Comparison of ENCODE assay signal across 8 cellular contexts in the genomic region with DNA sequence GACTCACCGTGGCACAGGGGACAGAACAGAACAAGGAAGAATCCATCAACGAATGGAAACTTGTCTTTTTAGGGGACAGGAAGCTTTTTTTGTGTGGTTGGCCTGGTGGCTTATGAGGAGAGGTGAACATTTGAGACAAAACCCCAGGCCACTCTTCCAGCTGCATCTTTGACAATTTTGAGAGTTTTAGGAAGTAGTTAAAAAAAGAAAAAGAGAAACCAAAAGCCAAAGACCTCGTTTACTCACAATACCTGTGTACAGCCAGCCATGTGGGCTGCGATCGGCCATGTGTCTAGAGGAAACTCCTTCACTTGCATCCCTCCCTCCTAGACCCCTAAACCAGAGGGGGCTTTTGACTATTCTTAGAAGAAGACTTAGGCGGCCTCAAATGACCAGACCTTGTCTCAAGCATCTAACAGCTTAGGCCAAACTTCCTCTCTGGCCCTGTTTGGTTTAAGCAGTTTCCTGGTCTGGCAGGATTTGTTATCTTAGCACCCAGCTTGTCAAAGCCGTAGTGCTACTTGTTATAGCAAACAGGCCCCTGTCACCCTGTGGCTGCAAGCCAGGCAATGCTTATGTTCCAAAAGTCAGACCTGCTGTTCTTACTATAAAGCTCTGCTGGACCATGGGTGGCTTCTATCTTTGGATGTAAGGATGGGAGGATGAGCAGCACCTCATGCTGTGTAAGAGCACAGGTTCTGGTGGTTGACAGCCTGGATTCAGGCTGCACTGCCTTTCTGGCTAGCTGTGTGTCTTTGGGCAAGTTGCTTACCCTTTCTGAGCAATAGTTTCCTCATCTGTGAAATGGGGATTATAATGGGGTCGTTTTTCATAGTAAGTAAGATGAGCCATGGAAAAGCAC. TPM values are rescaled to one million over a fixed set of nuclear protein-coding genes. Genes with fewer than 3 reads are reported as not detected.
A peak's percentile ranks its signal among the peaks of the same experiment; 100 is the strongest.
DNase-seq lines count a peak whose midpoint lies in the region; ATAC-seq and TF ChIP-seq lines count a peak whose summit lies in the region.

No MANE protein-coding gene starts in this region.

- H3K4me1 ChIP-seq in sigmoid colon (peaks cover 0 to 25% (median 19%) of the 10 kb centered on the region in 4 donors), esophagus muscularis mucosa (peaks cover 21 to 45% (median 31%) of the 10 kb centered on the region in 4 donors), A673 (ENCODE audit: insufficient read depth, low read length, poor library complexity, severe bottlenecking) (peaks cover 17% of the 10 kb centered on the region)

- H3K36me3 ChIP-seq in sigmoid colon: no peaks in the 10 kb centered on the region
- H3K36me3 ChIP-seq in esophagus muscularis mucosa: no peaks in the 10 kb centered on the region
- H3K36me3 ChIP-seq in A673 (ENCODE audit: insufficient read depth, low read length, poor library complexity, severe bottlenecking): no peaks in the 10 kb centered on the region

- peaks cover 4% of the 10 kb centered on the region for H3K4me1 Mint-ChIP-seq in mesothelial cell of epicardium

- no peak overlapping the region for H3K27ac Mint-ChIP-seq in mesothelial cell of epicardium

- BruUV-seq in A673 (replicated peaks; lab: Mats Ljungman, UMichigan): no TSS peak

- CTCF ChIA-PET in A673 (lab: Charles Lee): no interaction called here

- TF ChIP-seq EP300 in sigmoid colon (IDR thresholded peaks at IDR 0.05): no peak
- TF ChIP-seq EP300 in esophagus muscularis mucosa (IDR thresholded peaks at IDR 0.05): no peak

- intact Hi-C loops in sigmoid colon (cut with DNase I) (no loop called here), esophagus muscularis mucosa (cut with DNase I) (no loop called here), A673 (cut with micrococcal nuclease; ENCODE audit: unreplicated experiment) (no loop called here)

- H3K27ac ChIP-seq in sigmoid colon (peak overlapping the region in 2 of 4 donors; percentile 14 to 44), esophagus muscularis mucosa (replicated peaks in 1 of 4) (peak overlapping the region in 1 of 4 donors; percentile 45), A673 (ENCODE audit: low read depth, low read length, poor library complexity, severe bottlenecking) (no peak overlapping the region)

- no peaks in the 10 kb centered on the region for H3K9me3 Mint-ChIP-seq in mesothelial cell of epicardium

- no peaks in the 10 kb centered on the region for H3K27me3 ChIP-seq in sigmoid colon
- H3K27me3 ChIP-seq in esophagus muscularis mucosa: no peaks in the 10 kb centered on the region
- no peaks in the 10 kb centered on the region for H3K27me3 ChIP-seq in A673 (replicated peaks; ENCODE audit: insufficient read depth, low read depth, low read length, poor library complexity)

- no peak for TF ChIP-seq CTCF in sigmoid colon (IDR thresholded peaks at IDR 0.05)
- no peak for TF ChIP-seq CTCF in esophagus muscularis mucosa (IDR thresholded peaks at IDR 0.05)
- TF ChIP-seq CTCF in A673 (conservative IDR thresholded peaks at IDR 0.05; ENCODE audit: low read depth, low read length): no peak
- no peak for TF ChIP-seq CTCF in mesothelial cell of epicardium (IDR thresholded peaks at IDR 0.05; ENCODE audit: unreplicated experiment)

- H3K27me3 Mint-ChIP-seq in mesothelial cell of epicardium (ENCODE audit: low read depth): no peaks in the 10 kb centered on the region

- no peaks in the 10 kb centered on the region for H3K36me3 Mint-ChIP-seq in mesothelial cell of epicardium

- 37 to 58% methylated on average over 8 of the region's 8 CpGs for WGBS in sigmoid colon, 2 donors
- WGBS in esophagus muscularis mucosa: 55% methylated on average over 8 of the region's 8 CpGs

- no peak overlapping the region for H3K4me3 Mint-ChIP-seq in mesothelial cell of epicardium

- POLR2A ChIA-PET in A673 (lab: Charles Lee; ENCODE audit: low non-redundant PET): interaction anchor here (0.7 kb wide), 1 partner anchor 1010 kb away, joined by 3 read pairs; no protein-coding TSS in a partner anchor

- no peak for TF ChIP-seq POLR2A in sigmoid colon (IDR thresholded peaks at IDR 0.05)
- TF ChIP-seq POLR2A in esophagus muscularis mucosa (IDR thresholded peaks at IDR 0.05; ENCODE audit: low read depth): no peak

- DNase-seq in T-helper 22 cell (ENCODE audit: low read depth): peak; percentile 72
- peak; percentile 75 for DNase-seq in central memory CD4-positive, alpha-beta T cell
- peak; percentile 75 for DNase-seq in sigmoid colon
- no peak for DNase-seq in esophagus muscularis mucosa (ENCODE audit: extremely low spot score)
- DNase-seq in A673 (ENCODE audit: low spot score): no peak
- DNase-seq in mesothelial cell of epicardium (ENCODE audit: low spot score in 2 of 2, unreplicated experiment in 2 of 2): no peak

- H3K9me3 ChIP-seq in sigmoid colon (no peaks in the 10 kb centered on the region), esophagus muscularis mucosa (no peaks in the 10 kb centered on the region), A673 (ENCODE audit: low read depth, low read length, poor library complexity, severe bottlenecking) (no peaks in the 10 kb centered on the region)

- H3K4me3 ChIP-seq in sigmoid colon (no peak overlapping the region), esophagus muscularis mucosa (no peak overlapping the region), A673 (ENCODE audit: low read depth, low read length, poor library complexity, severe bottlenecking) (no peak overlapping the region)

- peak; percentile 24 for ATAC-seq in GM18868 (IDR thresholded peaks at IDR 0.05; ENCODE audit: unreplicated experiment)
- ATAC-seq in HG03097 (IDR thresholded peaks at IDR 0.05; ENCODE audit: low FRiP score, unreplicated experiment): peak; percentile 39

RNA-seq across cellular contexts. Expression of gene KSR1, which starts 17.7 kb away (rescaled TPM):
- total RNA-seq in sigmoid colon (10 to 100 TPM; 13.8 to 25.8 (median 18.9) TPM), esophagus muscularis mucosa (10 to 100 TPM; 13.3 to 18.9 (median 13.7) TPM), A673 (2021) (41.7 and 47.8 TPM in 2 replicates), mesothelial cell of epicardium (64.0 to 69.4 TPM (median 64.5 TPM) in 3 replicates)
- polyA plus RNA-seq in sigmoid colon: 10 to 100 TPM in 1 of 3 donors, 1 to 10 TPM in 2; 4.2 to 21.2 (median 8.8) TPM

Comparison
In these comparisons a context has a peak if more than half of its experiments do, and no peak if none do; other contexts are left out.
1. DNase-seq: peak in T-helper 22 cell (single experiment), central memory CD4-positive, alpha-beta T cell (single experiment) and sigmoid colon (single experiment); none in esophagus muscularis mucosa (single experiment), A673 (single experiment) and mesothelial cell of epicardium (0 of 2).